21 cellular contexts compared by ENCODE assay signal in genomic region chr7:104453190-104453589, GRCh38.
"Had no signal": no experiment of that assay in that cellular context is flagged by ENCODE, and none has a peak within 500 bp of the region (broad histone marks: within the 10 kb centered on the region; RNA-seq: fewer than 3 reads in every experiment).

No MANE protein-coding gene starts in this region.

- ATAC-seq: foreskin keratinocyte; left cardiac atrium; lower lobe of right lung; natural killer cell treated with Interleukin-12 subunit alpha and Interleukin-12 subunit beta and Interleukin-15 and Interleukin-18, amount 100 ng/mL, for 72 hours had no signal

- DNase-seq: erythroblast; foreskin keratinocyte; kidney; left cardiac atrium; left ventricle myocardium inferior; lower lobe of right lung; midbrain; nucleus accumbens; ovary; sigmoid colon; stimulated activated CD4-positive, alpha-beta T cell treated with anti-CD3 and anti-CD28 coated beads, Interleukin-2, amount 100 ng/mL, for 24 hours; stimulated activated naive CD4-positive, alpha-beta T cell; stomach; substantia nigra; transverse colon had no signal

- H3K27ac ChIP-seq: foreskin keratinocyte, hepatocyte, left ventricle myocardium inferior, lower lobe of right lung, neural progenitor cell, ovary, right atrium auricular region, sigmoid colon, skin epidermis, stomach, thoracic aorta, transverse colon had no signal
